In genomic region chr17:75854111-75854748, GRCh38 we compare ENCODE assay signal across 8 cellular contexts.
DNase-seq lines count a peak whose midpoint lies in the region; ATAC-seq lines count a peak whose summit lies in the region.

No MANE protein-coding gene starts in this region.

- H3K9ac ChIP-seq in endocrine pancreas (ENCODE audit: control insufficient read depth, insufficient read depth, low read length), result peak overlapping the region; percentile 86

- H3K4me1 ChIP-seq in endocrine pancreas (ENCODE audit: control insufficient read depth, insufficient read depth, low read length), result peaks cover 4% of the 10 kb centered on the region
- peaks cover 0 to 40% of the 10 kb centered on the region in 2 donors for H3K4me1 ChIP-seq in muscle layer of duodenum (ENCODE audit: control insufficient read depth in 1 of 2, insufficient read depth in 2 of 2, low read length in 2 of 2)

- H3K9me3 ChIP-seq in endocrine pancreas (ENCODE audit: control insufficient read depth, low read length) (no peaks in the 10 kb centered on the region), muscle layer of duodenum (ENCODE audit: control insufficient read depth in 1 of 2, low read length in 2 of 2) (no peaks in the 10 kb centered on the region)

- DNase-seq in AG20443 (ENCODE audit: low spot score) (peak; percentile 77), LoVo (ENCODE audit: low spot score) (peak; percentile 47), NCI-H1694 (lab: John Stamatoyannopoulos, UW) (no peak)

- H3K4me3 ChIP-seq in endocrine pancreas (ENCODE audit: control insufficient read depth, insufficient read depth, low read length) (peak overlapping the region; percentile 89), muscle layer of duodenum (ENCODE audit: low read depth in 1 of 2, low read length in 2 of 2) (peak overlapping the region; percentile 79 to 85)

- peak overlapping the region; percentile 99 for H3K27ac ChIP-seq in muscle layer of duodenum (ENCODE audit: low read length)

- H3K36me3 ChIP-seq in endocrine pancreas (ENCODE audit: control insufficient read depth, insufficient read depth, low read length) (peaks cover 7% of the 10 kb centered on the region), muscle layer of duodenum (ENCODE audit: control insufficient read depth in 1 of 2, insufficient read depth in 2 of 2, low read length in 2 of 2) (peaks cover 12 to 24% of the 10 kb centered on the region in 2 donors)

- no peak for ATAC-seq in GM18519 (IDR thresholded peaks at IDR 0.05; ENCODE audit: low FRiP score, unreplicated experiment)
- no peak for ATAC-seq in HG03039 (IDR thresholded peaks at IDR 0.05; ENCODE audit: unreplicated experiment)
- ATAC-seq in HG02973 (IDR thresholded peaks at IDR 0.05; ENCODE audit: unreplicated experiment), result no peak

- H3K27me3 ChIP-seq in endocrine pancreas (ENCODE audit: control insufficient read depth, insufficient read depth, low read length) (no peaks in the 10 kb centered on the region), muscle layer of duodenum (ENCODE audit: low read depth, low read length) (no peaks in the 10 kb centered on the region)
